Comparison of ENCODE assay signal across 31 cellular contexts in genomic region chr2:232349946-232350635, GRCh38. TPM values are rescaled to one million over a fixed set of nuclear protein-coding genes. Genes with fewer than 3 reads are reported as not detected.
A peak's percentile ranks its signal among the peaks of the same experiment; 100 is the strongest.
DNase-seq lines count a peak whose midpoint lies in the region; ATAC-seq, FAIRE-seq and TF ChIP-seq lines count a peak whose summit lies in the region.
"Had no signal": no experiment of that assay in that cellular context is flagged by ENCODE, and none has a peak within 500 bp of the region (broad histone marks: within the 10 kb centered on the region; RNA-seq: fewer than 3 reads in every experiment).

No MANE protein-coding gene starts in this region.

- H3K36me3 ChIP-seq in heart right ventricle (no peaks in the 10 kb centered on the region), osteoblast (ENCODE audit: insufficient read depth, low read length) (no peaks in the 10 kb centered on the region)
- H3K36me3 ChIP-seq: breast epithelium, colonic mucosa, left lung, transverse colon had no signal

- DNase-seq in DMS53 (lab: John Stamatoyannopoulos, UW): peak; percentile 50
- DNase-seq in DMS53 treated with DMSO at 0.1 percent for 48 hours (lab: John Stamatoyannopoulos, UW; ENCODE audit: unreplicated experiment): no peak
- DNase-seq in left cardiac atrium: peak; percentile 15
- no peak for DNase-seq in heart right ventricle
- peak; percentile 79 for DNase-seq in osteoblast (ENCODE audit: insufficient read length, low spot score, missing footprints)
- DNase-seq in frontal cortex (ENCODE audit: low spot score in 2 of 2): no peak
- DNase-seq in T-cell: no peak
- no peak for DNase-seq in NCI-H1436 (lab: John Stamatoyannopoulos, UW)
- DNase-seq: activated CD4-positive, alpha-beta T cell treated with anti-CD3 and anti-CD28 coated beads, Interleukin-2, amount 50 U/mL, for 4 hours; activated CD8-positive, alpha-beta memory T cell treated with anti-CD3 and anti-CD28 coated beads, Interleukin-2, amount 50 U/mL, for 4 hours; AML-193; amniotic stem cell; effector memory CD4-positive, alpha-beta T cell; foreskin fibroblast; GF-D8; immature natural killer cell; KG1; transverse colon had no signal

- peaks cover 8 to 35% of the 10 kb centered on the region in 2 donors for H3K27me3 Mint-ChIP-seq in T-cell

- whole genome bisulfite sequencing in heart right ventricle, 2 donors: 67 to 72% methylated on average over 14 of the region's 14 CpGs

- H3K27ac ChIP-seq in heart right ventricle (no peak overlapping the region), osteoblast (ENCODE audit: low read depth, low read length) (no peak overlapping the region)
- H3K27ac ChIP-seq: 22Rv1, breast epithelium, colonic mucosa, hepatocyte, left lung, RWPE1, transverse colon, VCaP had no signal

- H3K27me3 ChIP-seq in heart right ventricle: peaks cover 22 to 83% (median 62%) of the 10 kb centered on the region in 7 donors
- H3K27me3 ChIP-seq in osteoblast (ENCODE audit: insufficient read depth, low read length): peaks cover 54% of the 10 kb centered on the region
- H3K27me3 ChIP-seq: hepatocyte had no signal

- POLR2A ChIA-PET in T-cell (lab: Charles Lee): no interaction called here

- TF ChIP-seq CTCF in heart right ventricle (IDR thresholded peaks at IDR 0.05) (no peak), osteoblast (IDR thresholded peaks at IDR 0.05; ENCODE audit: extremely low read depth, low read depth, low read length) (no peak)

- H3K27ac Mint-ChIP-seq in T-cell: peak overlapping the region in 1 of 2 donors; percentile 11
- H3K27ac Mint-ChIP-seq: CD8-positive, alpha-beta memory T cell; immature natural killer cell; mesothelial cell of epicardium had no signal

- H3K4me3 ChIP-seq in heart right ventricle: no peak overlapping the region
- no peak overlapping the region for H3K4me3 ChIP-seq in osteoblast (ENCODE audit: insufficient read depth, low read length)
- H3K4me3 ChIP-seq: colonic mucosa, hepatocyte, left lung, transverse colon had no signal

- peaks cover 0 to 15% (median 9%) of the 10 kb centered on the region in 9 donors for H3K4me1 ChIP-seq in heart right ventricle
- H3K4me1 ChIP-seq in osteoblast (ENCODE audit: insufficient read depth, low read length): no peaks in the 10 kb centered on the region
- H3K4me1 ChIP-seq: colonic mucosa had no signal

- no peak for FAIRE-seq in frontal cortex (lab: Jason Lieb, UNC)
- FAIRE-seq: H1, HTR-8/SVneo had no signal

- no peak overlapping the region for H2AFZ ChIP-seq in osteoblast (ENCODE audit: low read length)
- H2AFZ ChIP-seq: hepatocyte had no signal

- H3K4me1 Mint-ChIP-seq in T-cell: peaks cover 0 to 9% (median 8%) of the 10 kb centered on the region in 3 donors
- H3K4me1 Mint-ChIP-seq: mesothelial cell of epicardium had no signal

- no peak overlapping the region for H3K4me2 ChIP-seq in osteoblast (ENCODE audit: insufficient read depth, low read length)
- H3K4me2 ChIP-seq: hepatocyte had no signal

- H3K9me3 Mint-ChIP-seq in T-cell: no peaks in the 10 kb centered on the region

- peak overlapping the region in 1 of 3 donors; percentile 62 for H3K4me3 Mint-ChIP-seq in T-cell
- H3K4me3 Mint-ChIP-seq: immature natural killer cell, mesothelial cell of epicardium had no signal

- ATAC-seq in left cardiac atrium: no peak
- ATAC-seq in heart right ventricle: no peak
- ATAC-seq in T-cell (replicated peaks in 1 of 4): no peak

- H3K36me3 Mint-ChIP-seq in T-cell: no peaks in the 10 kb centered on the region
- H3K36me3 Mint-ChIP-seq: mesothelial cell of epicardium had no signal

- intact Hi-C loops in left cardiac atrium (cut with DNase I) (no loop called here), heart right ventricle (cut with DNase I) (no loop called here)

- no peaks in the 10 kb centered on the region for H4K20me1 ChIP-seq in osteoblast (ENCODE audit: insufficient read depth, low read length)

- CTCF ChIA-PET in T-cell (lab: Charles Lee): no interaction called here

- H3K79me2 ChIP-seq in osteoblast (ENCODE audit: insufficient read depth, low read length): no peaks in the 10 kb centered on the region
- H3K79me2 ChIP-seq: hepatocyte had no signal

- H3K9me3 ChIP-seq in heart right ventricle (no peaks in the 10 kb centered on the region), osteoblast (ENCODE audit: low read depth, low read length) (no peaks in the 10 kb centered on the region)
- H3K9me3 ChIP-seq: breast epithelium, colonic mucosa, left lung, transverse colon had no signal

RNA-seq across cellular contexts. Expression of gene ALPP, which starts 28.5 kb away (rescaled TPM):
- total RNA-seq in left cardiac atrium (not detected), heart right ventricle (not detected), osteoblast (not detected in 2 replicates), frontal cortex (not detected), T-cell (under 1 TPM in 1 of 5 donors, not detected in 4; 0.16 TPM)
- polyA plus RNA-seq in heart right ventricle: not detected
- total RNA-seq: breast epithelium; CD8-positive, alpha-beta memory T cell; mesothelial cell of epicardium; transverse colon had no signal
- polyA plus RNA-seq: CD8-positive, alpha-beta memory T cell; esophagus; immature natural killer cell; neural cell had no signal

RNA-seq across cellular contexts. Expression of gene ALPG, which starts 56.6 kb away (rescaled TPM):
- total RNA-seq in left cardiac atrium (not detected), heart right ventricle (not detected), osteoblast (not detected in 2 replicates), frontal cortex (not detected), T-cell (under 1 TPM in 1 of 5 donors, not detected in 4; 0.15 TPM)
- not detected for polyA plus RNA-seq in heart right ventricle
- total RNA-seq: breast epithelium; CD8-positive, alpha-beta memory T cell; mesothelial cell of epicardium; transverse colon had no signal
- polyA plus RNA-seq: CD8-positive, alpha-beta memory T cell; esophagus; immature natural killer cell; neural cell had no signal

Comparison
In these comparisons a context has a peak if more than half of its experiments do, and no peak if none do; other contexts are left out.
1. DNase-seq: peak in DMS53 (single experiment), left cardiac atrium (single experiment) and osteoblast (single experiment); none in DMS53 treated with DMSO at 0.1 percent for 48 hours (single experiment), heart right ventricle (0 of 2), frontal cortex (0 of 2), T-cell (0 of 34) and NCI-H1436 (single experiment).